8 cellular contexts compared by ENCODE assay signal in the genomic region with DNA sequence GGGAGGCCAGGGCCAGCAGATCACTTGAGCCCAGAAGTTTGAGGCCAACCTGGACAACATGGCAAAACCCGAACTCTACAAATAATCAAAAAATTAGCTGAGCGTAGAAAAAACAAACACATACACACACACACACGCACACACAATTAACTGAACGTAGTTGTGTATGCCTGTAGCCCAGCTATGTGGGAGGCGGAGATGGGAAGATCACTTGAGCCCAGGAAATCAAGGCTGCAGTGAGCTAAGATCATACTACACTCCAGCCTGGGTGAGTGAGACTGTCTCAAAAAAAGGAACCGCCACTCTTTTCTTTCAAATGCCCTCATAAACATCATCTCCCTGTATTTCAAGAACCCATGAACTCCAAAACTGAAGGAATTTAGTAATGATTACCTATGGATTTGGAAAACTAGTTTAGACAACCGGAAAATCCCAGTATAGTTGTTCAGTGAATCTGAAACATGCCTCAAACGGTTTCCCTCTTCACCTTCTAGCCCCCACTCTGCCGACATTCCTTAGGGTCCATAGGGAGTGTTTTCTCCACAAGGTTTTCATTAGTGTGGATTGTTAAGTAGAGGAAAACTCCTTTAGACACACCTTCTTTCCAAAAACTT. TPM values are rescaled to one million over a fixed set of nuclear protein-coding genes. Genes with fewer than 3 reads are reported as not detected.
DNase-seq lines count a peak whose midpoint lies in the region; TF ChIP-seq lines count a peak whose summit lies in the region.

No MANE protein-coding gene starts in this region.

- H3K9me3 ChIP-seq in PC-9 (ENCODE audit: insufficient read depth, low read depth), result no peaks in the 10 kb centered on the region
- H3K9me3 ChIP-seq in neutrophil, result no peaks in the 10 kb centered on the region

- peak overlapping the region; percentile 93; the same call in 1 of the 2 replicates for H3K4me3 ChIP-seq in PC-9
- peak overlapping the region; percentile 81 for H3K4me3 ChIP-seq in epithelial cell of proximal tubule (ENCODE audit: low read depth, low read length)
- H3K4me3 ChIP-seq in neutrophil (ENCODE audit: low read depth in 1 of 2, low read length in 1 of 2), result peak overlapping the region; percentile 95 to 100

- peaks cover 67% of the 10 kb centered on the region for H3F3A ChIP-seq in PC-9 (ENCODE audit: insufficient read depth, low read depth)

- H3K9me2 ChIP-seq in PC-9 (ENCODE audit: insufficient read depth), result no peaks in the 10 kb centered on the region

- TF ChIP-seq CTCF in PC-9 (conservative IDR thresholded peaks at IDR 0.05) (no peak), epithelial cell of proximal tubule (conservative IDR thresholded peaks at IDR 0.05; ENCODE audit: low read depth, low read length) (no peak), neutrophil (IDR thresholded peaks at IDR 0.05) (no peak)

- DNase-seq in DMS 273 (lab: John Stamatoyannopoulos, UW; ENCODE audit: unreplicated experiment) (peak; percentile 49), PC-9 (no peak), epithelial cell of proximal tubule (ENCODE audit: low read depth) (no peak), SW480 (ENCODE audit: low spot score) (no peak), NCI-H510A (lab: John Stamatoyannopoulos, UW) (no peak), NCI-H2227 treated with DMSO at 0.1 percent for 48 hours (lab: John Stamatoyannopoulos, UW) (no peak)
- no peak for DNase-seq in activated CD4-positive, CD25-positive, alpha-beta regulatory T cell treated with anti-CD3 and anti-CD28 coated beads, Interleukin-2, amount 50 U/mL, for 72 hours

- peak overlapping the region; percentile 91 for H3K4me2 ChIP-seq in PC-9

- H3K27ac ChIP-seq in PC-9 (peak overlapping the region; percentile 40), neutrophil (peak overlapping the region; percentile 94)

- peaks cover 41% of the 10 kb centered on the region for H4K20me1 ChIP-seq in PC-9 (ENCODE audit: insufficient read depth)

- H3K36me3 ChIP-seq in PC-9 (ENCODE audit: low read depth) (peaks cover 36% of the 10 kb centered on the region), neutrophil (peaks cover 47% of the 10 kb centered on the region)

- peaks cover 43% of the 10 kb centered on the region for H3K4me1 ChIP-seq in PC-9 (replicated peaks; ENCODE audit: insufficient read depth)
- H3K4me1 ChIP-seq in neutrophil (ENCODE audit: control insufficient read depth in 1 of 2, insufficient read depth in 1 of 2, low read depth in 1 of 2, low read length in 1 of 2), result peaks cover 41 to 56% of the 10 kb centered on the region in 2 experiments

- H3K27me3 ChIP-seq in PC-9 (ENCODE audit: insufficient read depth, low read depth), result no peaks in the 10 kb centered on the region
- H3K27me3 ChIP-seq in neutrophil, result no peaks in the 10 kb centered on the region

- CTCF ChIA-PET in PC-9 (lab: Charles Lee), result no interaction called here

- intact Hi-C loops in PC-9 (cut with micrococcal nuclease; ENCODE audit: unreplicated experiment), result no loop called here

- BruUV-seq in PC-9 (replicated peaks; lab: Mats Ljungman, UMichigan), result no TSS peak

- peaks cover 40% of the 10 kb centered on the region for H3K79me2 ChIP-seq in PC-9 (ENCODE audit: low read depth)

- H2AFZ ChIP-seq in PC-9, result no peak overlapping the region

- POLR2A ChIA-PET in PC-9 (lab: Charles Lee; ENCODE audit: unreplicated experiment), result no interaction called here

RNA-seq across cellular contexts. Expression of gene TXNIP, which starts 4.5 kb away (rescaled TPM):
- 95.7 and 131 TPM in 2 replicates for total RNA-seq in PC-9 (2021)
- 22.1 and 198 TPM in 2 replicates for total RNA-seq in epithelial cell of proximal tubule

RNA-seq across cellular contexts. Expression of gene POLR3GL, which starts 27.4 kb away (rescaled TPM):
- total RNA-seq in PC-9 (2021) (7.2 and 10.6 TPM in 2 replicates), epithelial cell of proximal tubule (15.6 and 16.1 TPM in 2 replicates)

RNA-seq across cellular contexts. Expression of gene ANKRD34A, which starts 27.5 kb away (rescaled TPM):
- total RNA-seq in PC-9 (2021), result 0.33 and 0.50 TPM in 2 replicates
- total RNA-seq in epithelial cell of proximal tubule, result 0.06 and 0.14 TPM in 2 replicates

RNA-seq across cellular contexts. Expression of gene HJV, which starts 29.6 kb away (rescaled TPM):
- total RNA-seq in PC-9 (2021) (not detected in 2 replicates), epithelial cell of proximal tubule (0.35 TPM in 1 of 2 replicates, not detected in the other)

RNA-seq across cellular contexts. Expression of gene LIX1L, which starts 34.1 kb away (rescaled TPM):
- 0.48 and 0.50 TPM in 2 replicates for total RNA-seq in PC-9 (2021)
- 22.3 and 32.5 TPM in 2 replicates for total RNA-seq in epithelial cell of proximal tubule
